ENCODE assay signal across 20 cellular contexts in genomic region chr12:106094304-106094703, GRCh38. TPM values are rescaled to one million over a fixed set of nuclear protein-coding genes. Genes with fewer than 3 reads are reported as not detected.
DNase-seq lines count a peak whose midpoint lies in the region; ATAC-seq and TF ChIP-seq lines count a peak whose summit lies in the region.
"Had no signal": no experiment of that assay in that cellular context is flagged by ENCODE, and none has a peak within 500 bp of the region (broad histone marks: within the 10 kb centered on the region; RNA-seq: fewer than 3 reads in every experiment).

No MANE protein-coding gene starts in this region.

- H3K27ac ChIP-seq in smooth muscle cell (ENCODE audit: low read depth): peak overlapping the region; percentile 93
- H3K27ac ChIP-seq: cardiac muscle cell, neutrophil had no signal

- peak overlapping the region; percentile 1 for H3K4me2 ChIP-seq in smooth muscle cell

- peaks cover 29% of the 10 kb centered on the region for H4K20me1 ChIP-seq in smooth muscle cell (ENCODE audit: low read depth)

- no peaks in the 10 kb centered on the region for H3K27me3 Mint-ChIP-seq in Caco-2 (ENCODE audit: insufficient read depth, unreplicated experiment)

- H3F3A ChIP-seq in smooth muscle cell (ENCODE audit: low read depth): peaks cover 44% of the 10 kb centered on the region

- WGBS in smooth muscle cell (ENCODE audit: low lambda C conversion rate): 67% methylated on average over 5 of the region's 5 CpGs

- in situ Hi-C loops in SK-MEL-5 (cut with HindIII; ENCODE audit: low pct_unique_long_range_greater_than_20kb, low sequenced_read_pairs): no loop called here

- H3K4me3 ChIP-seq in Caco-2 (ENCODE audit: low read depth, low read length): no peak overlapping the region
- no peak overlapping the region for H3K4me3 ChIP-seq in epithelial cell of esophagus (ENCODE audit: low read length)
- no peak overlapping the region for H3K4me3 ChIP-seq in smooth muscle cell
- H3K4me3 ChIP-seq: cardiac muscle cell, MG63 had no signal

- H3K27me3 ChIP-seq in Caco-2 (replicated peaks; ENCODE audit: control insufficient read depth, insufficient read depth, low read length) (no peaks in the 10 kb centered on the region), smooth muscle cell (ENCODE audit: low read depth) (no peaks in the 10 kb centered on the region)
- H3K27me3 ChIP-seq: cardiac muscle cell, MG63 had no signal

- peaks cover 20% of the 10 kb centered on the region for H3K4me1 ChIP-seq in Caco-2
- peaks cover 32% of the 10 kb centered on the region for H3K4me1 ChIP-seq in smooth muscle cell (ENCODE audit: low read depth)

- peaks cover 18% of the 10 kb centered on the region for H3K36me3 Mint-ChIP-seq in Caco-2 (ENCODE audit: insufficient read depth, unreplicated experiment)

- H3K36me3 ChIP-seq in Caco-2 (ENCODE audit: control insufficient read depth, insufficient read depth, low read length): no peaks in the 10 kb centered on the region
- H3K36me3 ChIP-seq in smooth muscle cell (ENCODE audit: low read depth): no peaks in the 10 kb centered on the region
- H3K36me3 ChIP-seq: cardiac muscle cell, MG63, neutrophil had no signal

- H3K9me3 Mint-ChIP-seq in Caco-2 (ENCODE audit: unreplicated experiment): no peaks in the 10 kb centered on the region
- H3K9me3 Mint-ChIP-seq: activated T-cell treated with anti-CD3 and anti-CD28 coated beads, Interleukin-2, amount 50 U/mL, for 24 hours; H9; type B pancreatic cell had no signal

- no peak overlapping the region for H3K4me3 Mint-ChIP-seq in Caco-2 (ENCODE audit: unreplicated experiment)
- H3K4me3 Mint-ChIP-seq: activated T-cell treated with anti-CD3 and anti-CD28 coated beads, Interleukin-2, amount 50 U/mL, for 24 hours; H9; type B pancreatic cell had no signal

- peaks cover 89% of the 10 kb centered on the region for H3K79me2 ChIP-seq in smooth muscle cell (ENCODE audit: low read depth)

- POLR2A ChIA-PET in Caco-2 (lab: Charles Lee): no interaction called here

- peak overlapping the region; percentile 36 for H3K27ac Mint-ChIP-seq in Caco-2 (ENCODE audit: unreplicated experiment)
- H3K27ac Mint-ChIP-seq: activated T-cell treated with anti-CD3 and anti-CD28 coated beads, Interleukin-2, amount 50 U/mL, for 24 hours; type B pancreatic cell had no signal

- no peaks in the 10 kb centered on the region for H3K9me3 ChIP-seq in Caco-2
- no peaks in the 10 kb centered on the region for H3K9me3 ChIP-seq in smooth muscle cell (replicated peaks; ENCODE audit: low read depth)
- H3K9me3 ChIP-seq: MG63, neutrophil had no signal

- no peak overlapping the region for H3K9ac ChIP-seq in smooth muscle cell (ENCODE audit: low read depth)

- BruUV-seq in Caco-2 (replicated peaks; lab: Mats Ljungman, UMichigan): no TSS peak

- no peak for DNase-seq in Caco-2
- peak; percentile 23 for DNase-seq in SK-MEL-5 (ENCODE audit: low read depth, low spot score)
- DNase-seq in epithelial cell of esophagus (ENCODE audit: low read depth): peak; percentile 42
- no peak for DNase-seq in smooth muscle cell (lab: John Stamatoyannopoulos, UW; ENCODE audit: unreplicated experiment)
- no peak for DNase-seq in DMS153 treated with DMSO at 0.1 percent for 48 hours (lab: John Stamatoyannopoulos, UW; ENCODE audit: unreplicated experiment)
- no peak for DNase-seq in SIG-M5 treated with dmso at 0.1 percent for 504 hours (lab: John Stamatoyannopoulos, UW; ENCODE audit: unreplicated experiment)
- DNase-seq: activated CD4-positive, CD25-positive, alpha-beta regulatory T cell treated with anti-CD3 and anti-CD28 coated beads, Interleukin-2, amount 50 U/mL, for 72 hours; activated T-cell treated with anti-CD3 and anti-CD28 coated beads, Interleukin-2, amount 50 U/mL, for 24 hours; foreskin fibroblast; H9; MG63; NCI-H1436; NCI-H526 treated with DMSO at 0.1 percent for 48 hours; stimulated activated CD4-positive, alpha-beta T cell treated with anti-CD3 and anti-CD28 coated beads, Interleukin-4, amount 100 ng/mL, for 4 hours; stimulated activated naive CD8-positive, alpha-beta T cell treated with anti-CD3 and anti-CD28 coated beads, Interleukin-15, Interleukin-2, amounts not matched to agents 100 U/mL and 50 U/mL, for 24 hours had no signal

- CTCF ChIA-PET in Caco-2 (lab: Charles Lee): no interaction called here

- intact Hi-C loops in Caco-2 (cut with micrococcal nuclease; ENCODE audit: unreplicated experiment): no loop called here

- ATAC-seq in GM18517 (IDR thresholded peaks at IDR 0.05; ENCODE audit: unreplicated experiment): no peak
- no peak for ATAC-seq in GM21786 (IDR thresholded peaks at IDR 0.05; ENCODE audit: unreplicated experiment)
- ATAC-seq: stimulated activated naive CD8-positive, alpha-beta T cell treated with anti-CD3 and anti-CD28 coated beads, Interleukin-15, Interleukin-2, amounts not matched to agents 100 U/mL and 50 U/mL, for 24 hours had no signal

- TF ChIP-seq CTCF in Caco-2 (IDR thresholded peaks at IDR 0.05; ENCODE audit: insufficient read depth in 1 of 2, low read depth in 1 of 2, low read length in 1 of 2, severe bottlenecking in 1 of 2, unreplicated experiment in 1 of 2): no peak
- no peak for TF ChIP-seq CTCF in epithelial cell of esophagus (IDR thresholded peaks at IDR 0.05; ENCODE audit: insufficient read depth, low read depth, low read length, missing control alignments)
- TF ChIP-seq CTCF in smooth muscle cell (IDR thresholded peaks at IDR 0.05; ENCODE audit: borderline replicate concordance, insufficient read depth, poor library complexity, severe bottlenecking): no peak

- peaks cover 31% of the 10 kb centered on the region for H3K4me1 Mint-ChIP-seq in Caco-2 (ENCODE audit: low read depth, unreplicated experiment)

- no peak overlapping the region for H2AFZ ChIP-seq in smooth muscle cell (ENCODE audit: low read depth)

RNA-seq across cellular contexts. Expression of gene NUAK1, which starts 44.5 kb away (rescaled TPM):
- total RNA-seq in Caco-2 (2022): 3.7 and 4.2 TPM in 2 replicates
- total RNA-seq in SK-MEL-5 (2014; rRNA removed; shearing (Covaris generic)): 0.63 and 0.69 TPM in 2 replicates
- 2.1 TPM in 2 replicates for polyA plus RNA-seq in SK-MEL-5 (2015; cell fraction: cytosol; rRNA removed)
- 0.95 and 2.2 TPM in 2 replicates for polyA plus RNA-seq in SK-MEL-5 (2015; cell fraction: nucleus; rRNA removed)
- 54.0 and 64.2 TPM in 2 replicates for total RNA-seq in smooth muscle cell
- polyA plus RNA-seq in smooth muscle cell: 35.3 and 38.8 TPM in 2 replicates

Comparison
In these comparisons a context has a peak if more than half of its experiments do, and no peak if none do; other contexts are left out.
1. DNase-seq: peak in SK-MEL-5 (single experiment) and epithelial cell of esophagus (single experiment); none in Caco-2 (0 of 2), smooth muscle cell (single experiment), DMS153 treated with DMSO at 0.1 percent for 48 hours (single experiment) and SIG-M5 treated with dmso at 0.1 percent for 504 hours (single experiment).
2. RNA of gene NUAK1, which starts 44.5 kb away (total RNA-seq): 54.0 to 64.2 TPM in smooth muscle cell; 3.7 to 4.2 TPM in Caco-2 and 0.63 to 0.69 TPM in SK-MEL-5; every median in the first group is over 10 times any median in the second.